ENCODE assay signal across 15 cellular contexts in the genomic region with DNA sequence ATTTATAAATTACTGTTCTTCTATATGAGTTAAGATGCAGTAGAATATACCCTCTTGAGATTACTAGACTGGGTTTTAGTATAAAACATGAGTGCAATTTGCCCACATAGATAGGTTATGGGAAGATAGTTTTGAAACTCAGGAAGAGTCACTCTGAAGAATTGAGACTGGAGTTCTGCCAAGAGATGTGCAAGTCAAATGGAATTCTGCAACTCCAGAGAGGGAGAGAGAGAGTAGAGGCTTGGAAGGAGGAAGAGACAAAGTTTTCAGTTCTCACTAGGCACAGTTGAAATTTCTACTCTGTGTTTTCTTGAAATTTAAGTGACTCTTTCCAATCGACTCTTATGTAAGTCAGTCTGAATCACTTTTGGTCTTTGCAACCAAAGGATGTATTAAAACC.
DNase-seq lines count a peak whose midpoint lies in the region; ATAC-seq and TF ChIP-seq lines count a peak whose summit lies in the region.
"Had no signal": no experiment of that assay in that cellular context is flagged by ENCODE, and none has a peak within 500 bp of the region (broad histone marks: within the 10 kb centered on the region; RNA-seq: fewer than 3 reads in every experiment).

No MANE protein-coding gene starts in this region.

- DNase-seq in ELR (ENCODE audit: low read depth) (peak; percentile 96), RKO (ENCODE audit: low spot score) (peak; percentile 48), fibroblast of mammary gland (ENCODE audit: low read depth) (peak; percentile 95), renal cortical epithelial cell (ENCODE audit: low read depth) (peak; percentile 91), gastrocnemius medialis (no peak), NCI-H2029 treated with DMSO at 0.1 percent for 48 hours (lab: John Stamatoyannopoulos, UW) (no peak), T-helper 1 cell (no peak)
- no peak for DNase-seq in stimulated activated naive CD8-positive, alpha-beta T cell treated with anti-CD3 and anti-CD28 coated beads, Interleukin-15, Interleukin-2, amounts not matched to agents 100 U/mL and 50 U/mL, for 24 hours
- DNase-seq: central memory CD4-positive, alpha-beta T cell; left ventricle myocardium inferior; NCI-H510A; ovary; SHP77 treated with DMSO at 0.1 percent for 48 hours had no signal

- ATAC-seq in stimulated activated naive CD8-positive, alpha-beta T cell treated with anti-CD3 and anti-CD28 coated beads, Interleukin-15, Interleukin-2, amounts not matched to agents 100 U/mL and 50 U/mL, for 24 hours = no peak
- ATAC-seq in gastrocnemius medialis = no peak
- ATAC-seq: activated CD4-positive, CD25-positive, alpha-beta regulatory T cell treated with anti-CD3 and anti-CD28 coated beads, Interleukin-2, amount 50 U/mL, for 24 hours had no signal

- H3K9me3 ChIP-seq in gastrocnemius medialis = no peaks in the 10 kb centered on the region
- H3K9me3 ChIP-seq: esophagus muscularis mucosa, left ventricle myocardium inferior, ovary had no signal

- H3K27me3 ChIP-seq in gastrocnemius medialis = no peaks in the 10 kb centered on the region
- H3K27me3 ChIP-seq: esophagus muscularis mucosa, ovary had no signal

- TF ChIP-seq POLR2A in gastrocnemius medialis (IDR thresholded peaks at IDR 0.05) = no peak

- no peak overlapping the region for H3K27ac ChIP-seq in gastrocnemius medialis
- H3K27ac ChIP-seq: esophagus muscularis mucosa, left ventricle myocardium inferior, ovary had no signal

- no peak for TF ChIP-seq CTCF in fibroblast of mammary gland (conservative IDR thresholded peaks at IDR 0.05; ENCODE audit: control insufficient read depth, insufficient read depth, low read depth, low read length)
- no peak for TF ChIP-seq CTCF in gastrocnemius medialis (IDR thresholded peaks at IDR 0.05 in 4 of 5, conservative IDR thresholded peaks at IDR 0.05 in 1 of 5)

- no peaks in the 10 kb centered on the region for H3K36me3 ChIP-seq in gastrocnemius medialis
- H3K36me3 ChIP-seq: esophagus muscularis mucosa, left ventricle myocardium inferior, ovary had no signal

- intact Hi-C loops in gastrocnemius medialis (cut with DNase I; ENCODE audit: low total_unique reads) = no loop called here

- H3K4me1 ChIP-seq in gastrocnemius medialis = no peaks in the 10 kb centered on the region
- H3K4me1 ChIP-seq: left ventricle myocardium inferior had no signal

- H3K4me3 ChIP-seq in fibroblast of mammary gland (ENCODE audit: control insufficient read depth, low read depth, low read length) (no peak overlapping the region), gastrocnemius medialis (no peak overlapping the region)
- H3K4me3 ChIP-seq: esophagus muscularis mucosa, left ventricle myocardium inferior, ovary had no signal

- in situ Hi-C loops in gastrocnemius medialis (cut with MboI; ENCODE audit: low sequenced_read_pairs in 4 of 4) = no loop called here

Comparison
In these comparisons a context has a peak if more than half of its experiments do, and no peak if none do; other contexts are left out.
1. DNase-seq: peak in ELR (single experiment), RKO (single experiment), fibroblast of mammary gland (single experiment) and renal cortical epithelial cell (single experiment); none in stimulated activated naive CD8-positive, alpha-beta T cell treated with anti-CD3 and anti-CD28 coated beads, Interleukin-15, Interleukin-2, amounts not matched to agents 100 U/mL and 50 U/mL, for 24 hours (single experiment), gastrocnemius medialis (0 of 2), NCI-H2029 treated with DMSO at 0.1 percent for 48 hours (single experiment) and T-helper 1 cell (0 of 5).